In genomic region chr2:64938607-64939285, GRCh38 we compare ENCODE assay signal across 20 cellular contexts. TPM values are rescaled to one million over a fixed set of nuclear protein-coding genes. Genes with fewer than 3 reads are reported as not detected.
DNase-seq lines count a peak whose midpoint lies in the region; ATAC-seq and TF ChIP-seq lines count a peak whose summit lies in the region.
"Had no signal": no experiment of that assay in that cellular context is flagged by ENCODE, and none has a peak within 500 bp of the region (broad histone marks: within the 10 kb centered on the region; RNA-seq: fewer than 3 reads in every experiment).

No MANE protein-coding gene starts in this region.

- H3K79me2 ChIP-seq in DOHH2 (ENCODE audit: control insufficient read depth, low read length): no peaks in the 10 kb centered on the region

- no peaks in the 10 kb centered on the region for H4K20me1 ChIP-seq in DOHH2 (ENCODE audit: control insufficient read depth, insufficient read depth, low read depth, low read length)

- DNase-seq in psoas muscle: no peak
- DNase-seq in T-helper 9 cell: no peak
- DNase-seq in coronary artery (ENCODE audit: low spot score): no peak
- no peak for DNase-seq in SW480 (ENCODE audit: low spot score)
- DNase-seq: activated CD4-positive, alpha-beta T cell treated with anti-CD3 and anti-CD28 coated beads for 4 hours; activated gamma-delta T cell; Caco-2; central memory CD4-positive, alpha-beta T cell; effector CD8-positive, alpha-beta T cell; NCI-H1694 treated with DMSO at 0.1 percent for 48 hours; NCI-H446 treated with DMSO at 0.1 percent for 48 hours; SJCRH30; stimulated activated CD4-positive, alpha-beta T cell treated with anti-CD3 and anti-CD28 coated beads, Interleukin-2, amount 100 ng/mL, for 48 hours; T1000 had no signal

- H3K27me3 ChIP-seq in DOHH2 (ENCODE audit: control insufficient read depth, low read length): no peaks in the 10 kb centered on the region
- H3K27me3 ChIP-seq in psoas muscle (ENCODE audit: insufficient read depth in 3 of 3, low read length in 2 of 3): no peaks in the 10 kb centered on the region
- H3K27me3 ChIP-seq: pancreas, SJCRH30, suprapubic skin had no signal

- H3K36me3 ChIP-seq in DOHH2 (ENCODE audit: control insufficient read depth, low read length): no peaks in the 10 kb centered on the region
- no peaks in the 10 kb centered on the region for H3K36me3 ChIP-seq in psoas muscle (ENCODE audit: insufficient read depth in 1 of 2, low read depth in 1 of 2)
- H3K36me3 ChIP-seq: pancreas, SJCRH30, suprapubic skin had no signal

- H3F3A ChIP-seq in DOHH2 (ENCODE audit: control insufficient read depth, insufficient read depth): peaks cover 9% of the 10 kb centered on the region; the same call in 1 of the 2 replicates

- peaks cover 6% of the 10 kb centered on the region; the same call in 1 of the 2 replicates for H3K9me3 ChIP-seq in DOHH2 (ENCODE audit: control insufficient read depth, insufficient read depth, low read length)
- peaks cover 8% of the 10 kb centered on the region for H3K9me3 ChIP-seq in psoas muscle
- H3K9me3 ChIP-seq: Caco-2, pancreas, suprapubic skin had no signal

- intact Hi-C loops in psoas muscle (cut with DNase I): no loop called here

- ATAC-seq in psoas muscle (no peak), HG02759 (IDR thresholded peaks at IDR 0.05; ENCODE audit: unreplicated experiment) (no peak)

- peak overlapping the region; percentile 8 for H3K4me3 ChIP-seq in DOHH2 (ENCODE audit: low read length)
- H3K4me3 ChIP-seq in psoas muscle: peak overlapping the region; percentile 63
- no peak overlapping the region for H3K4me3 ChIP-seq in coronary artery
- H3K4me3 ChIP-seq: SJCRH30 had no signal

- peak overlapping the region; percentile 57 for H3K4me2 ChIP-seq in DOHH2 (ENCODE audit: low read length)

- H3K27ac ChIP-seq in DOHH2 (ENCODE audit: low read depth, low read length) (no peak overlapping the region), psoas muscle (peak overlapping the region; percentile 93), coronary artery (no peak overlapping the region)
- H3K27ac ChIP-seq: SJCRH30, suprapubic skin had no signal

- 67 to 83% (median 79%) methylated on average over 7 of the region's 7 CpGs for WGBS in psoas muscle, 3 donors

- TF ChIP-seq POLR2A in GM19099 (IDR thresholded peaks at IDR 0.05; ENCODE audit: extremely low read depth, insufficient read length, low read depth) (peak; percentile 18), Raji (IDR thresholded peaks at IDR 0.05; ENCODE audit: insufficient read depth, low read depth, low read length) (0 out of 2 replicates have a peak, but pooled peaks have one; percentile 13)

- TF ChIP-seq CTCF in DOHH2 (IDR thresholded peaks at IDR 0.05; ENCODE audit: low read depth, low read length, poor library complexity, severe bottlenecking): no peak
- TF ChIP-seq CTCF in psoas muscle (IDR thresholded peaks at IDR 0.05): no peak
- no peak for TF ChIP-seq CTCF in coronary artery (IDR thresholded peaks at IDR 0.05)

- H3K4me1 ChIP-seq in DOHH2 (ENCODE audit: control insufficient read depth, low read length) (peaks cover 56% of the 10 kb centered on the region), psoas muscle (peaks cover 36% of the 10 kb centered on the region)
- H3K4me1 ChIP-seq: pancreas, SJCRH30 had no signal

- no peaks in the 10 kb centered on the region for H3K9me2 ChIP-seq in DOHH2 (replicated peaks; ENCODE audit: control insufficient read depth, low read length)

RNA-seq across cellular contexts. Expression of gene SLC1A4, which starts 50.5 kb away (rescaled TPM):
- 10 to 100 TPM; 13.9 to 50.3 (median 20.2) TPM for total RNA-seq in psoas muscle
- 10 to 100 TPM in 1 of 3 donors, 1 to 10 TPM in 2; 3.4 to 12.7 (median 9.6) TPM for polyA plus RNA-seq in psoas muscle
